In the genomic region with DNA sequence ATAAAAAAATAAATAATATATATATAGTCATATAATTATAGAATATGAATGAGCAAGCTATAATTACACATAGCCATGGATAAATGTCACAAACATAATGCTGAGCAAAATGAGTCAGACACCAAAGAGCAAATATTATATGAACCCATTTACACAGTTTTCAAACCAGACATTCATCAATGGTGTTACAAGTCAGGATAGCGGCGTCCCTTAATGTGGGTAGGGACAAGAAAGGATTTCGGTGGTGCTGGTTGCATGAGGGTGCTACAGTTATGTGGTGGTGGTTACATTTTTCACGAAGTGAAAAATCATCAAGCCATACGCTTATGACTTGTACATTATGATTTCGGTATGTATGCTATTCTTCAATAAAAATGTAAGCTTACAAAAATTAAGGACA, we compare ENCODE assay signal across 26 cellular contexts.
"Had no signal": no experiment of that assay in that cellular context is flagged by ENCODE, and none has a peak within 500 bp of the region (broad histone marks: within the 10 kb centered on the region; RNA-seq: fewer than 3 reads in every experiment).

No MANE protein-coding gene starts in this region.

- H3K27me3 ChIP-seq: stomach, suprapubic skin, testis, thyroid gland, tibial artery, tibial nerve, transverse colon, upper lobe of left lung, upper lobe of right lung, uterus, vagina had no signal

- ATAC-seq: stimulated activated effector memory CD8-positive, alpha-beta T cell treated with anti-CD3 and anti-CD28 coated beads, Interleukin-12 subunit alpha, Interleukin-12 subunit beta, amount 100 ng/mL, for 72 hours; stimulated activated memory B cell treated with anti-CD40 and anti-IgM and Interleukin-4, amounts not matched to agents 10 μg/mL and 1 μg/mL and 100 μg/mL, for 72 hours; stimulated activated naive B cell treated with anti-CD40 and anti-IgM and Interleukin-4, amounts not matched to agents 10 μg/mL and 1 μg/mL and 100 μg/mL, for 72 hours; stimulated activated naive CD8-positive, alpha-beta T cell treated with anti-CD3 and anti-CD28 coated beads, Interleukin-15, amount 100 ng/mL, for 72 hours; stimulated activated naive CD8-positive, alpha-beta T cell treated with anti-CD3 and anti-CD28 coated beads, Interleukin-15, Interleukin-2, amounts not matched to agents 100 U/mL and 50 U/mL, for 24 hours; upper lobe of right lung had no signal

- H3K36me3 ChIP-seq: stomach, suprapubic skin, thoracic aorta, thyroid gland, tibial artery, tibial nerve, transverse colon, upper lobe of left lung, upper lobe of right lung, uterus, vagina had no signal

- H3K9me3 ChIP-seq: stomach, suprapubic skin, testis, thoracic aorta, thyroid gland, tibial artery, tibial nerve, transverse colon, upper lobe of left lung, upper lobe of right lung, uterus, vagina had no signal

- DNase-seq: stimulated activated CD4-positive, alpha-beta T cell treated with anti-CD3 and anti-CD28 coated beads, Interleukin-2, amount 100 ng/mL, for 48 hours; stimulated activated CD4-positive, alpha-beta T cell treated with anti-CD3 and anti-CD28 coated beads, Interleukin-4, amount 100 ng/mL, for 1 hour; stimulated activated CD4-positive, alpha-beta T cell treated with anti-CD3 and anti-CD28 coated beads, Interleukin-4, amount 100 ng/mL, for 24 hours; stimulated activated CD4-positive, alpha-beta T cell treated with anti-CD3 and anti-CD28 coated beads, Interleukin-4, amount 100 ng/mL, for 4 hours; stimulated activated CD8-positive, alpha-beta memory T cell treated with anti-CD3 and anti-CD28 coated beads, Interleukin-4, amount 100 ng/mL, for 48 hours; stimulated activated naive B cell treated with anti-CD40 and anti-IgM and Interleukin-4, amounts not matched to agents 10 μg/mL and 1 μg/mL and 100 μg/mL, for 72 hours; stimulated activated naive CD4-positive, alpha-beta T cell; stimulated activated naive CD4-positive, alpha-beta T cell treated with Interleukin-2 at 50 U/mL for 16 hours; stimulated activated naive CD8-positive, alpha-beta T cell treated with anti-CD3 and anti-CD28 coated beads, Interleukin-15, amount 100 ng/mL, for 72 hours; stimulated activated naive CD8-positive, alpha-beta T cell treated with anti-CD3 and anti-CD28 coated beads, Interleukin-15, Interleukin-2, amounts not matched to agents 100 U/mL and 50 U/mL, for 24 hours; stomach; substantia nigra; testis; thyroid gland; tibial artery; transverse colon; upper lobe of left lung; upper lobe of right lung; uterus had no signal

- H3K4me1 ChIP-seq: stomach, suprapubic skin, testis, thyroid gland, tibial artery, tibial nerve, transverse colon, upper lobe of left lung, uterus, vagina had no signal

- FAIRE-seq: urothelium cell line had no signal

- H3K27ac ChIP-seq: stomach, suprapubic skin, testis, thoracic aorta, thyroid gland, tibial artery, tibial nerve, transverse colon, upper lobe of left lung, upper lobe of right lung, uterus, vagina had no signal

- H3K4me3 ChIP-seq: stomach, suprapubic skin, testis, thoracic aorta, thyroid gland, tibial artery, tibial nerve, transverse colon, upper lobe of left lung, upper lobe of right lung, uterus, vagina had no signal
